ENCODE assay signal across 8 cellular contexts in genomic region chr14:55731881-55732498, GRCh38.
DNase-seq lines count a peak whose midpoint lies in the region; ATAC-seq lines count a peak whose summit lies in the region.

No MANE protein-coding gene starts in this region.

- DNase-seq in NCI-H82 (lab: John Stamatoyannopoulos, UW) (peak; percentile 58), NCI-H82 treated with DMSO at 0.1 percent for 48 hours (lab: John Stamatoyannopoulos, UW; ENCODE audit: unreplicated experiment) (no peak), NOMO-1 treated with DMSO at 0.1 percent for 48 hours (lab: John Stamatoyannopoulos, UW; ENCODE audit: unreplicated experiment) (peak; percentile 18), head of caudate nucleus (peak in 32 of 42 donors; percentile 7 to 77 (median 45))
- peak; percentile 21 for DNase-seq in activated T-helper 1 cell treated with anti-CD3 and anti-CD28 coated beads, Interleukin-12 subunit alpha, Interleukin-12 subunit beta, Interleukin-2, Interleukin-4 antibody, amounts not matched to agents 30 ng/mL and 10 ng/mL and 1 ng/mL, durations not matched to agents 14 hours and 24 hours and 36 hours (ENCODE audit: low spot score)
- DNase-seq in stimulated activated CD4-positive, alpha-beta T cell treated with anti-CD3 and anti-CD28 coated beads, Interleukin-2, amount 100 ng/mL, for 48 hours = peak; percentile 52 to 57

- H3K4me3 Mint-ChIP-seq in activated T-helper 1 cell treated with anti-CD3 and anti-CD28 coated beads, Interleukin-12 subunit alpha, Interleukin-12 subunit beta, Interleukin-2, Interleukin-4 antibody, amounts not matched to agents 30 ng/mL and 10 ng/mL and 1 ng/mL, durations not matched to agents 14 hours and 24 hours and 36 hours = no peak overlapping the region

- peaks cover 4% of the 10 kb centered on the region for H3K27me3 Mint-ChIP-seq in activated T-helper 1 cell treated with anti-CD3 and anti-CD28 coated beads, Interleukin-12 subunit alpha, Interleukin-12 subunit beta, Interleukin-2, Interleukin-4 antibody, amounts not matched to agents 30 ng/mL and 10 ng/mL and 1 ng/mL, durations not matched to agents 14 hours and 24 hours and 36 hours (ENCODE audit: insufficient read depth)

- intact Hi-C loops in activated T-helper 1 cell treated with anti-CD3 and anti-CD28 coated beads, Interleukin-12 subunit alpha, Interleukin-12 subunit beta, Interleukin-2, Interleukin-4 antibody, amounts not matched to agents 30 ng/mL and 10 ng/mL and 1 ng/mL, durations not matched to agents 14 hours and 24 hours and 36 hours (cut with micrococcal nuclease) = loop anchor here (1.0 to 10.0 kb wide), 4 partner anchors 273 to 742 kb away; no protein-coding TSS in a partner anchor
- intact Hi-C loops in head of caudate nucleus (cut with DNase I) = no loop called here

- peaks cover 27% of the 10 kb centered on the region for H3K9me3 Mint-ChIP-seq in activated T-helper 1 cell treated with anti-CD3 and anti-CD28 coated beads, Interleukin-12 subunit alpha, Interleukin-12 subunit beta, Interleukin-2, Interleukin-4 antibody, amounts not matched to agents 30 ng/mL and 10 ng/mL and 1 ng/mL, durations not matched to agents 14 hours and 24 hours and 36 hours

- peaks cover 26% of the 10 kb centered on the region for H3K4me1 Mint-ChIP-seq in activated T-helper 1 cell treated with anti-CD3 and anti-CD28 coated beads, Interleukin-12 subunit alpha, Interleukin-12 subunit beta, Interleukin-2, Interleukin-4 antibody, amounts not matched to agents 30 ng/mL and 10 ng/mL and 1 ng/mL, durations not matched to agents 14 hours and 24 hours and 36 hours (ENCODE audit: low read depth)

- H3K27ac Mint-ChIP-seq in activated T-helper 1 cell treated with anti-CD3 and anti-CD28 coated beads, Interleukin-12 subunit alpha, Interleukin-12 subunit beta, Interleukin-2, Interleukin-4 antibody, amounts not matched to agents 30 ng/mL and 10 ng/mL and 1 ng/mL, durations not matched to agents 14 hours and 24 hours and 36 hours = no peak overlapping the region

- no peak for ATAC-seq in HG02852 (IDR thresholded peaks at IDR 0.05; ENCODE audit: unreplicated experiment)
- ATAC-seq in GM21528 (IDR thresholded peaks at IDR 0.05; ENCODE audit: low FRiP score, unreplicated experiment) = no peak

- peaks cover 14% of the 10 kb centered on the region for H3K36me3 Mint-ChIP-seq in activated T-helper 1 cell treated with anti-CD3 and anti-CD28 coated beads, Interleukin-12 subunit alpha, Interleukin-12 subunit beta, Interleukin-2, Interleukin-4 antibody, amounts not matched to agents 30 ng/mL and 10 ng/mL and 1 ng/mL, durations not matched to agents 14 hours and 24 hours and 36 hours (ENCODE audit: low read depth)
